Comparison of ENCODE assay signal across 20 cellular contexts in the genomic region with DNA sequence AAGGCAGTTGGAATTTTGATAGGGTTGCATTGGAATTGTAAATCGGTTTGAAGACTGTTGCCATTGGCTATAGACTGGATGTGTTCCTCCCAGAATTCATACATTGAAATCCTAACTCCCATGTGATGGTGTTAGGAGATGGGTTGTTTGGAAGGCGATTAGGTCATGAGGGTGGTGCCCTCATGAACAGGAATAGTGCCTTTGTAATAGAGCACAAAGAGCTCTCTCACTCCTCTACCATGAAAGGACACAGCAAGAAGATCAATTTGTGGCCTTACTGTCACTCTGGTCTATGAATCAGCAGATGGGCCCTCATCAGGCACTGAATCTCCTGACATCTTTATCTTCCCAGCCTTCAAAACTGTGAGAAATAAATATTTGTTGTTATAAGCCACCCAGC.
"Had no signal": no experiment of that assay in that cellular context is flagged by ENCODE, and none has a peak within 500 bp of the region (broad histone marks: within the 10 kb centered on the region; RNA-seq: fewer than 3 reads in every experiment).

No MANE protein-coding gene starts in this region.

- ATAC-seq: effector memory CD8-positive, alpha-beta T cell; left ventricle myocardium superior; lower lobe of right lung; naive thymus-derived CD8-positive, alpha-beta T cell; psoas muscle; right cardiac atrium; stimulated activated memory B cell treated with anti-CD40 and anti-IgM and Interleukin-4, amounts not matched to agents 10 μg/mL and 1 μg/mL and 100 μg/mL, for 72 hours; stimulated activated naive CD8-positive, alpha-beta T cell treated with anti-CD3 and anti-CD28 coated beads, Interleukin-15, Interleukin-2, amounts not matched to agents 100 U/mL and 50 U/mL, for 24 hours had no signal

- H3K27me3 Mint-ChIP-seq: effector memory CD8-positive, alpha-beta T cell; naive thymus-derived CD8-positive, alpha-beta T cell; stimulated activated memory B cell treated with anti-CD40 and anti-IgM and Interleukin-4, amounts not matched to agents 10 μg/mL and 1 μg/mL and 100 μg/mL, for 72 hours; type B pancreatic cell had no signal

- H3K27ac Mint-ChIP-seq: neural progenitor cell; stimulated activated memory B cell treated with anti-CD40 and anti-IgM and Interleukin-4, amounts not matched to agents 10 μg/mL and 1 μg/mL and 100 μg/mL, for 72 hours; type B pancreatic cell had no signal

- H3K4me1 Mint-ChIP-seq: neural progenitor cell had no signal

- DNase-seq: cortex of kidney; effector memory CD8-positive, alpha-beta T cell; erythroblast; esophagus squamous epithelium; hypothalamus; left ventricle myocardium superior; lower lobe of right lung; naive thymus-derived CD8-positive, alpha-beta T cell; psoas muscle; right cardiac atrium; sigmoid colon; stimulated activated CD4-positive, alpha-beta T cell treated with anti-CD3 and anti-CD28 coated beads, Interleukin-2, amount 100 ng/mL, for 24 hours; stimulated activated CD4-positive, alpha-beta T cell treated with anti-CD3 and anti-CD28 coated beads, Interleukin-4, amount 100 ng/mL, for 24 hours; stimulated activated naive CD8-positive, alpha-beta T cell treated with anti-CD3 and anti-CD28 coated beads, Interleukin-15, Interleukin-2, amounts not matched to agents 100 U/mL and 50 U/mL, for 24 hours; substantia nigra; testis; tibial artery had no signal

- H3K4me3 Mint-ChIP-seq: effector memory CD8-positive, alpha-beta T cell; neural progenitor cell; stimulated activated memory B cell treated with anti-CD40 and anti-IgM and Interleukin-4, amounts not matched to agents 10 μg/mL and 1 μg/mL and 100 μg/mL, for 72 hours; type B pancreatic cell had no signal
